ENCODE assay signal across 8 cellular contexts in the genomic region with DNA sequence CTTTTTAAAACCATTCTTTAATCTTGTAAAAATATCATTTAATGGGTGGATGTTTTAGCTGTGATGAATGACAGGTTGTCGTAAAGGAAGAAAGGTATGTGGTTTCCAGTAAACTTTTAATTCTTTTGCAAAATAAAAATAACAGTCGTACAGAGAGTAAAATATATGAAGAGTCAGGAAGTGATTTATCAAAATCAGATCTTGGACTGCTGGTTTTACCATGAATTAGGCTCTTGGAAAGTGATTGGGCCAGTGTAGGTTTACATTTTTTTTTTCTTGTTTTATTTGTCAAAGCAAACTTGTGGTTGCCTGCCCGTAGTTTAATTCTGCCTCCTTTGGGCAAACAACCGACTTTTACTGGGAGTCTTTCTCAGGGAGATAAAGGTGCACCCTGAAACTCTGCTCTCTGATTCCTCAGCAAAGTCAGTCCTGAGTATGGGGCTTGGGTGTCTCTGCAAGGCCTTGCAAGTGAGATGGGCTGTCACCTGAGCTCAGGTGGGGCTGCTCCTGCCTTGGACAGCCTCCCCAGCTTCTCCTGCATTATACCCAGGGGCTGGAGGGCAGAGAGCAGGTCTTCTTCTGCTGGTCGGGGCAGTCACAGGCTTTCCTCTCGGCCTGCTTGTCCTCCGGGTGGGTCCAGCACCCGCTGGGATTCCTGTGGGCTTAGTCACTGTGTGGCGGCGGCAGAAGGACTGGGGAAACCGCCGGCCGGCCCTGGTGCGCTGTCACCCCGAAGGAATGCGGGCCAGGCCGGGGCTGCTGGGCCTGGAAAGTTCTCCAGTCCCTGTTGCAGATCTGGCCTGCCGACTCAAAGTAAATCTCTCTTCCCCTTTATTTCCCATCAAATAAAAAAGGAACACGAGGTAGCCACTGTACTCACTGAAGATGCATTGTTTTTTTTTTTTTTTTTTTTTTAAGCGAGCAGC.
DNase-seq lines count a peak whose midpoint lies in the region; ATAC-seq, FAIRE-seq and TF ChIP-seq lines count a peak whose summit lies in the region.

No MANE protein-coding gene starts in this region.

- TF ChIP-seq CTCF in GM23338 (conservative IDR thresholded peaks at IDR 0.05; ENCODE audit: low read depth in 2 of 2), result no peak
- TF ChIP-seq CTCF in astrocyte (IDR thresholded peaks at IDR 0.05; ENCODE audit: insufficient read depth, low read depth, low read length), result no peak
- TF ChIP-seq CTCF in gastrocnemius medialis (IDR thresholded peaks at IDR 0.05 in 4 of 5, conservative IDR thresholded peaks at IDR 0.05 in 1 of 5), result no peak

- in situ Hi-C loops in gastrocnemius medialis (cut with MboI; ENCODE audit: low sequenced_read_pairs in 4 of 4), result no loop called here

- no peak for TF ChIP-seq POLR2A in gastrocnemius medialis (IDR thresholded peaks at IDR 0.05)

- peaks cover 65% of the 10 kb centered on the region for H3K4me1 ChIP-seq in GM23338 (ENCODE audit: insufficient read depth)
- H3K4me1 ChIP-seq in astrocyte (ENCODE audit: insufficient read depth, low read length), result peaks cover 42% of the 10 kb centered on the region
- H3K4me1 ChIP-seq in right cardiac atrium (ENCODE audit: control insufficient read depth, insufficient read depth, low read length), result peaks cover 35% of the 10 kb centered on the region
- H3K4me1 ChIP-seq in gastrocnemius medialis, result peaks cover 41 to 52% of the 10 kb centered on the region in 2 donors

- H3K9me2 ChIP-seq in GM23338 (ENCODE audit: insufficient read depth), result no peaks in the 10 kb centered on the region

- H3K4me3 ChIP-seq in GM23338, result no peak overlapping the region
- H3K4me3 ChIP-seq in astrocyte (ENCODE audit: insufficient read depth, low read depth, low read length), result peak overlapping the region; percentile 26
- H3K4me3 ChIP-seq in right cardiac atrium (ENCODE audit: low read length), result no peak overlapping the region
- H3K4me3 ChIP-seq in gastrocnemius medialis, result peak overlapping the region in 1 of 4 donors; percentile 18

- DNase-seq in GM23338 (ENCODE audit: low spot score) (peak; percentile 90), astrocyte (ENCODE audit: low read depth) (peak; percentile 93), right cardiac atrium (peak; percentile 93 to 94 (median 93)), gastrocnemius medialis (peak; percentile 67 to 84), NCI-H1105 (lab: John Stamatoyannopoulos, UW) (no peak), NCI-H2227 treated with DMSO at 0.1 percent for 48 hours (lab: John Stamatoyannopoulos, UW) (no peak), DMS153 (lab: John Stamatoyannopoulos, UW) (no peak)

- H3K9me3 ChIP-seq in astrocyte (ENCODE audit: insufficient read depth, low read depth, low read length) (no peaks in the 10 kb centered on the region), right cardiac atrium (ENCODE audit: control insufficient read depth, low read length) (no peaks in the 10 kb centered on the region), gastrocnemius medialis (no peaks in the 10 kb centered on the region)

- no peak overlapping the region; the same call in 2 of the 3 replicates for H3K4me3 Mint-ChIP-seq in GM23338
- H3K4me3 Mint-ChIP-seq in astrocyte (ENCODE audit: unreplicated experiment), result peak overlapping the region; percentile 65

- peak overlapping the region; percentile 82 for H3K9ac ChIP-seq in astrocyte (ENCODE audit: low read length)

- H3K79me2 ChIP-seq in GM23338 (replicated peaks; ENCODE audit: insufficient read depth) (peaks cover 100% of the 10 kb centered on the region), astrocyte (ENCODE audit: insufficient read depth, low read length) (peaks cover 85% of the 10 kb centered on the region)

- ATAC-seq in GM23338, result peak; percentile 93
- ATAC-seq in right cardiac atrium, result peak; percentile 95 to 97
- ATAC-seq in gastrocnemius medialis, result peak; percentile 84 to 94
- no peak for ATAC-seq in HG02981 (IDR thresholded peaks at IDR 0.05; ENCODE audit: unreplicated experiment)

- no peak overlapping the region for H2AFZ ChIP-seq in GM23338
- H2AFZ ChIP-seq in astrocyte (ENCODE audit: low read depth, low read length), result peak overlapping the region; percentile 12

- intact Hi-C loops in right cardiac atrium (cut with DNase I) (loop anchor here in 1 of 4 donors (10.0 kb wide), 1 partner anchor 73 kb away; no protein-coding TSS in a partner anchor), gastrocnemius medialis (cut with DNase I; ENCODE audit: low total_unique reads) (loop anchor here (2.0 to 5.0 kb wide), 2 partner anchors 23 to 80 kb away; a partner anchor contains a TSS)

- H3K27me3 ChIP-seq in GM23338 (ENCODE audit: insufficient read depth), result no peaks in the 10 kb centered on the region
- H3K27me3 ChIP-seq in astrocyte (ENCODE audit: insufficient read depth, low read length), result no peaks in the 10 kb centered on the region
- no peaks in the 10 kb centered on the region for H3K27me3 ChIP-seq in right cardiac atrium (ENCODE audit: control insufficient read depth, insufficient read depth)
- H3K27me3 ChIP-seq in gastrocnemius medialis, result no peaks in the 10 kb centered on the region

- H3K36me3 Mint-ChIP-seq in GM23338 (ENCODE audit: low read depth) (no peaks in the 10 kb centered on the region), astrocyte (ENCODE audit: low read depth, unreplicated experiment) (peaks cover 9% of the 10 kb centered on the region)

- H3K27me3 Mint-ChIP-seq in GM23338 (ENCODE audit: insufficient read depth, low read depth, poor library complexity), result peaks cover 3% of the 10 kb centered on the region
- no peaks in the 10 kb centered on the region for H3K27me3 Mint-ChIP-seq in astrocyte (ENCODE audit: low read depth, unreplicated experiment)

- no peak for FAIRE-seq in astrocyte (lab: Jason Lieb, UNC)

- H3K27ac Mint-ChIP-seq in GM23338, result peak overlapping the region; percentile 90
- peak overlapping the region; percentile 100 for H3K27ac Mint-ChIP-seq in astrocyte (ENCODE audit: unreplicated experiment)

- H3K36me3 ChIP-seq in GM23338 (ENCODE audit: insufficient read depth) (no peaks in the 10 kb centered on the region), astrocyte (ENCODE audit: insufficient read depth, low read length) (no peaks in the 10 kb centered on the region), gastrocnemius medialis (no peaks in the 10 kb centered on the region)

- peaks cover 57% of the 10 kb centered on the region for H3K4me1 Mint-ChIP-seq in GM23338
- peaks cover 50% of the 10 kb centered on the region for H3K4me1 Mint-ChIP-seq in astrocyte (ENCODE audit: low read depth, unreplicated experiment)

- H3K27ac ChIP-seq in GM23338 (ENCODE audit: low read depth) (peak overlapping the region; percentile 71), astrocyte (ENCODE audit: low read depth, low read length) (peak overlapping the region; percentile 99), right cardiac atrium (ENCODE audit: low read length) (peak overlapping the region; percentile 98), gastrocnemius medialis (peak overlapping the region; percentile 63 to 73 (median 72))

- H4K20me1 ChIP-seq in GM23338 (replicated peaks; ENCODE audit: insufficient read depth) (peaks cover 58% of the 10 kb centered on the region), astrocyte (ENCODE audit: insufficient read depth, low read length) (peaks cover 47% of the 10 kb centered on the region)

- WGBS in right cardiac atrium, result 21% methylated on average over 20 of the region's 20 CpGs

- H3F3A ChIP-seq in GM23338 (replicated peaks; ENCODE audit: low read depth), result no peaks in the 10 kb centered on the region

- H3K9me3 Mint-ChIP-seq in GM23338 (no peaks in the 10 kb centered on the region), astrocyte (ENCODE audit: unreplicated experiment) (no peaks in the 10 kb centered on the region)

- H3K4me2 ChIP-seq in GM23338 (peak overlapping the region; percentile 42), astrocyte (ENCODE audit: low read length) (peak overlapping the region; percentile 85)

TF ChIP-seq in GM23338, 12 proteins besides CTCF, POLR2A, EP300 and RAD21 (continues in another document):
- TF ChIP-seq CREB1 (CRISPR knock-in tag; IDR thresholded peaks at IDR 0.05; ENCODE audit: low read depth), result no peak
- TF ChIP-seq, protein P1, sequence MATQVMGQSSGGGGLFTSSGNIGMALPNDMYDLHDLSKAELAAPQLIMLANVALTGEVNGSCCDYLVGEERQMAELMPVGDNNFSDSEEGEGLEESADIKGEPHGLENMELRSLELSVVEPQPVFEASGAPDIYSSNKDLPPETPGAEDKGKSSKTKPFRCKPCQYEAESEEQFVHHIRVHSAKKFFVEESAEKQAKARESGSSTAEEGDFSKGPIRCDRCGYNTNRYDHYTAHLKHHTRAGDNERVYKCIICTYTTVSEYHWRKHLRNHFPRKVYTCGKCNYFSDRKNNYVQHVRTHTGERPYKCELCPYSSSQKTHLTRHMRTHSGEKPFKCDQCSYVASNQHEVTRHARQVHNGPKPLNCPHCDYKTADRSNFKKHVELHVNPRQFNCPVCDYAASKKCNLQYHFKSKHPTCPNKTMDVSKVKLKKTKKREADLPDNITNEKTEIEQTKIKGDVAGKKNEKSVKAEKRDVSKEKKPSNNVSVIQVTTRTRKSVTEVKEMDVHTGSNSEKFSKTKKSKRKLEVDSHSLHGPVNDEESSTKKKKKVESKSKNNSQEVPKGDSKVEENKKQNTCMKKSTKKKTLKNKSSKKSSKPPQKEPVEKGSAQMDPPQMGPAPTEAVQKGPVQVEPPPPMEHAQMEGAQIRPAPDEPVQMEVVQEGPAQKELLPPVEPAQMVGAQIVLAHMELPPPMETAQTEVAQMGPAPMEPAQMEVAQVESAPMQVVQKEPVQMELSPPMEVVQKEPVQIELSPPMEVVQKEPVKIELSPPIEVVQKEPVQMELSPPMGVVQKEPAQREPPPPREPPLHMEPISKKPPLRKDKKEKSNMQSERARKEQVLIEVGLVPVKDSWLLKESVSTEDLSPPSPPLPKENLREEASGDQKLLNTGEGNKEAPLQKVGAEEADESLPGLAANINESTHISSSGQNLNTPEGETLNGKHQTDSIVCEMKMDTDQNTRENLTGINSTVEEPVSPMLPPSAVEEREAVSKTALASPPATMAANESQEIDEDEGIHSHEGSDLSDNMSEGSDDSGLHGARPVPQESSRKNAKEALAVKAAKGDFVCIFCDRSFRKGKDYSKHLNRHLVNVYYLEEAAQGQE (IDR thresholded peaks at IDR 0.05; ENCODE audit: unreplicated experiment), result no peak
- TF ChIP-seq STAT1 (IDR thresholded peaks at IDR 0.05; ENCODE audit: unreplicated experiment), result no peak

Comparison
In these comparisons a context has a peak if more than half of its experiments do, and no peak if none do; other contexts are left out.
1. DNase-seq: peak in GM23338 (single experiment), astrocyte (single experiment), right cardiac atrium (3 of 3) and gastrocnemius medialis (2 of 2); none in NCI-H1105 (single experiment), NCI-H2227 treated with DMSO at 0.1 percent for 48 hours (single experiment) and DMS153 (single experiment).
2. Peak in every context shown above with its lines, with median percentiles within 50 percentile points of each other: H3K27ac ChIP-seq.